17 cellular contexts compared by ENCODE assay signal in the genomic region with DNA sequence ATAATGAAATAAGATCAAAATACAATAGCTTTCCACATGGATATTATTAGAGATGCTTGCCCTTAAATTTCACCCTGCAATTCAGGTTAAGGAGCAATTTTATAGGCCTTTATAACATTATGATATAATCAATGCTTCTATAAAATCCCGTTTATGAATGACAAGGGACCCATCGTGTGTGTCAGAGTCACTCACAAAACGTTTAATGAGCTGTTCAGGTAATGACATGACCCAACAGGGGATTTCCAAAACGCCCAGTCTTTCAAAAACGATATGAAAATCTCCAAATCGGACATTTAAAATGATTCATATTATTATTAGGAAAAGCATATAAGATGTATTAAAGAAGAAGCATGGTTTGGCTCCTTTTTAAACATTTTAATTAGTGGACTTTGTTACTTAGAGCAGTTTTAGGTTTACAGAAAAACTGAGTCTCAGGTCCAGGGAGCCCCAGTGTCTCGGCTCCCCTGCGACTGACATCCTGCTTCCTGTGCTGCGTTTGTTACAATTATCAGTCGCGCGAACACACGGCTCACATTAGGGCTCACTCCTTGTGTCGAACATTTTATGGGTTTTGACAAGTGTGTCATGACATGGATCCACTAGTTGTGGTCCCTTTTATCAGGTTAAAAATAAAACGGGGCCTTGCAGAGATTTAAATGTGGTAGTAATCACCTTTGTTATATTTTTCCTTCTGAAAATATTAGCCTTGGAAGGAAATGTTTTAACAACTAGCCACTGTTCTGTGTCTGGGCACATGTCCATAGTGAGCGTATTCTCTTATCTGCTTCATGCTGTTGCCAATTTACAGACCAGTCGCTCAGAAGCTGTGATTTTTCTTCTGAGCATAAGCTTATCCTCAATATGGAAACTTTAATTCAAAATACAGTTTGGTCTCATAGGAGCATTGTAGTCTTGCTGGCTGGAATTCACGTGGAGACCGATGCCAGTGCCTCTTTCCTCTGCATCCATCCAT. TPM values are rescaled to one million over a fixed set of nuclear protein-coding genes. Genes with fewer than 3 reads are reported as not detected.
A peak's percentile ranks its signal among the peaks of the same experiment; 100 is the strongest.
DNase-seq lines count a peak whose midpoint lies in the region; ATAC-seq and TF ChIP-seq lines count a peak whose summit lies in the region.
"Had no signal": no experiment of that assay in that cellular context is flagged by ENCODE, and none has a peak within 500 bp of the region (broad histone marks: within the 10 kb centered on the region; RNA-seq: fewer than 3 reads in every experiment).

No MANE protein-coding gene starts in this region.

- no peak for DNase-seq in CD4-positive, alpha-beta T cell
- DNase-seq in left ventricle myocardium superior, result peak; percentile 18
- no peak for DNase-seq in sciatic nerve (ENCODE audit: low spot score)
- DNase-seq in activated T-cell treated with anti-CD3 and anti-CD28 coated beads, Interleukin-2, amount 50 U/mL, for 24 hours, result no peak
- DNase-seq: ACHN, AML-193, EL, KG1, NCI-H1436, NCI-H2081, NCI-H774, PC-3 had no signal

- ATAC-seq in CD4-positive, alpha-beta T cell (ENCODE audit: poor library complexity), result peak; percentile 74
- ATAC-seq in left ventricle myocardium superior, result peak; percentile 40
- ATAC-seq in sciatic nerve, result peak; percentile 49
- ATAC-seq in GM21526 (IDR thresholded peaks at IDR 0.05; ENCODE audit: low FRiP score, unreplicated experiment), result no peak
- no peak for ATAC-seq in GM19395 (IDR thresholded peaks at IDR 0.05; ENCODE audit: unreplicated experiment)
- ATAC-seq: PC-3 had no signal

- no peaks in the 10 kb centered on the region for H3K9me3 ChIP-seq in CD4-positive, alpha-beta T cell (ENCODE audit: control insufficient read depth, low read length)
- H3K9me3 ChIP-seq: Caco-2 had no signal

- CTCF ChIA-PET in CD4-positive, alpha-beta T cell (lab: Charles Lee), result no interaction called here

- H3K27me3 Mint-ChIP-seq in CD4-positive, alpha-beta T cell, result peaks cover 16% of the 10 kb centered on the region
- H3K27me3 Mint-ChIP-seq in activated T-cell treated with anti-CD3 and anti-CD28 coated beads, Interleukin-2, amount 50 U/mL, for 24 hours, result peaks cover 11% of the 10 kb centered on the region

- no peaks in the 10 kb centered on the region for H3K4me1 Mint-ChIP-seq in CD4-positive, alpha-beta T cell (ENCODE audit: low read depth)
- no peaks in the 10 kb centered on the region for H3K4me1 Mint-ChIP-seq in activated T-cell treated with anti-CD3 and anti-CD28 coated beads, Interleukin-2, amount 50 U/mL, for 24 hours (ENCODE audit: low read depth)
- H3K4me1 Mint-ChIP-seq: CD14-positive monocyte had no signal

- no peaks in the 10 kb centered on the region for H3K27me3 ChIP-seq in CD4-positive, alpha-beta T cell (ENCODE audit: control insufficient read depth, insufficient read depth, low read length)

- H3K9me3 Mint-ChIP-seq in CD4-positive, alpha-beta T cell, result no peaks in the 10 kb centered on the region
- H3K9me3 Mint-ChIP-seq in activated T-cell treated with anti-CD3 and anti-CD28 coated beads, Interleukin-2, amount 50 U/mL, for 24 hours, result no peaks in the 10 kb centered on the region

- intact Hi-C loops in CD4-positive, alpha-beta T cell (cut with DNase I, micrococcal nuclease), result no loop called here
- intact Hi-C loops in left ventricle myocardium superior (cut with micrococcal nuclease), result no loop called here
- intact Hi-C loops in sciatic nerve (cut with DNase I), result no loop called here

- no peak for TF ChIP-seq CTCF in CD4-positive, alpha-beta T cell (IDR thresholded peaks at IDR 0.05)
- TF ChIP-seq CTCF in VCaP (conservative IDR thresholded peaks at IDR 0.05), result no peak

- H3K36me3 Mint-ChIP-seq in CD4-positive, alpha-beta T cell (ENCODE audit: low read depth), result no peaks in the 10 kb centered on the region
- H3K36me3 Mint-ChIP-seq in activated T-cell treated with anti-CD3 and anti-CD28 coated beads, Interleukin-2, amount 50 U/mL, for 24 hours (ENCODE audit: low read depth), result no peaks in the 10 kb centered on the region
- H3K36me3 Mint-ChIP-seq: CD14-positive monocyte had no signal

- no peak overlapping the region for H3K27ac ChIP-seq in CD4-positive, alpha-beta T cell (ENCODE audit: low read depth, low read length)
- peak overlapping the region; percentile 73 for H3K27ac ChIP-seq in VCaP

- H3K4me3 Mint-ChIP-seq in CD4-positive, alpha-beta T cell, result no peak overlapping the region
- no peak overlapping the region for H3K4me3 Mint-ChIP-seq in activated T-cell treated with anti-CD3 and anti-CD28 coated beads, Interleukin-2, amount 50 U/mL, for 24 hours
- H3K4me3 Mint-ChIP-seq: CD14-positive monocyte had no signal

- POLR2A ChIA-PET in CD4-positive, alpha-beta T cell (lab: Charles Lee), result interaction anchor here (0.7 to 1.5 kb wide), 2 partner anchors 17 to 67 kb away, joined by 3 to 6 read pairs; no protein-coding TSS in a partner anchor

- H3K27ac Mint-ChIP-seq in CD4-positive, alpha-beta T cell, result peak overlapping the region; percentile 42
- no peak overlapping the region for H3K27ac Mint-ChIP-seq in activated T-cell treated with anti-CD3 and anti-CD28 coated beads, Interleukin-2, amount 50 U/mL, for 24 hours
- H3K27ac Mint-ChIP-seq: CD14-positive monocyte had no signal

RNA-seq across cellular contexts. Expression of a gene that starts 52.0 kb away (rescaled TPM):
- total RNA-seq in CD4-positive, alpha-beta T cell, result 10 to 100 TPM; 56.6 to 57.2 TPM
- total RNA-seq in left ventricle myocardium superior, result 15.7 TPM
- 44.2 TPM for total RNA-seq in sciatic nerve

Comparison
In these comparisons a context has a peak if more than half of its experiments do, and no peak if none do; other contexts are left out.
1. ATAC-seq: peak in CD4-positive, alpha-beta T cell (single experiment), left ventricle myocardium superior (single experiment) and sciatic nerve (single experiment); none in GM21526 (single experiment) and GM19395 (single experiment).